8 cellular contexts compared by ENCODE assay signal in the genomic region with DNA sequence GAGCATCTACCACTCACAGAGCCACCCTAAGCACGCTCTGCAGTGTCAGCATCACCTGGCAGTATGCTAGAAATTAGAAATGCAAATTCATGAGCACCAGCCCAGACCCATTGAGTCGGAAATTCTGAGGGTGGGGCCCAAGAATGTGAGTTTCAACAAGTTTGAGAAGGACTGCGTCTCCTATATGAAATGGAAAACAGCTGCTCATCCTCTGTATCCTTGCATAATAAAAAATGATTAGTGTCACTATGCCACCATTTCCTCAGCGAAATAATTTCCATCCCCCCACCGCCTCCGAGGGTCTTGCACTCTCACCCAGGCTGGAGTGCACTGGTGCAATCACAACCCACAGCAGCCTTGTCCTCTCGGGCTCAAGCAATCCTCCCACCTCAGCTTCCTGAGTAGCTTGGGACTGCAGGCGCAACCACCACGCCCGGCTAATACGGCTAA. TPM values are rescaled to one million over a fixed set of nuclear protein-coding genes. Genes with fewer than 3 reads are reported as not detected.
DNase-seq lines count a peak whose midpoint lies in the region; ATAC-seq and TF ChIP-seq lines count a peak whose summit lies in the region.

No MANE protein-coding gene starts in this region.

- intact Hi-C loops in activated T-helper 2 cell treated with anti-CD3 and anti-CD28 coated beads, Interferon-gamma antibody, Interleukin-2, Interleukin-4, amounts not matched to agents 10 μg/mL and 5 μg/mL and 100 μg/mL, durations not matched to agents 14 hours and 24 hours and 36 hours (cut with micrococcal nuclease), result loop anchor here (1.0 to 10.0 kb wide), 13 partner anchors 34 to 1065 kb away; partner anchors contain the start of genes AGGF1 and HMGCR
- intact Hi-C loops in lower leg skin (cut with DNase I; ENCODE audit: low total_unique reads), result no loop called here

- peaks cover 5% of the 10 kb centered on the region for H3K36me3 Mint-ChIP-seq in activated T-helper 2 cell treated with anti-CD3 and anti-CD28 coated beads, Interferon-gamma antibody, Interleukin-2, Interleukin-4, amounts not matched to agents 10 μg/mL and 5 μg/mL and 100 μg/mL, durations not matched to agents 14 hours and 24 hours and 36 hours (ENCODE audit: low read depth)
- H3K36me3 Mint-ChIP-seq in naive B cell, result no peaks in the 10 kb centered on the region

- no peaks in the 10 kb centered on the region for H3K9me3 Mint-ChIP-seq in activated T-helper 2 cell treated with anti-CD3 and anti-CD28 coated beads, Interferon-gamma antibody, Interleukin-2, Interleukin-4, amounts not matched to agents 10 μg/mL and 5 μg/mL and 100 μg/mL, durations not matched to agents 14 hours and 24 hours and 36 hours
- no peaks in the 10 kb centered on the region for H3K9me3 Mint-ChIP-seq in naive B cell

- no peak for TF ChIP-seq CTCF in foreskin fibroblast (IDR thresholded peaks at IDR 0.05; ENCODE audit: low read depth, low read length)
- TF ChIP-seq CTCF in lower leg skin (IDR thresholded peaks at IDR 0.05), result no peak

- H3K4me1 Mint-ChIP-seq in activated T-helper 2 cell treated with anti-CD3 and anti-CD28 coated beads, Interferon-gamma antibody, Interleukin-2, Interleukin-4, amounts not matched to agents 10 μg/mL and 5 μg/mL and 100 μg/mL, durations not matched to agents 14 hours and 24 hours and 36 hours (ENCODE audit: low read depth), result peaks cover 38% of the 10 kb centered on the region
- peaks cover 35 to 50% (median 35%) of the 10 kb centered on the region in 3 donors for H3K4me1 Mint-ChIP-seq in naive B cell

- WGBS in lower leg skin, 2 donors, result 9 to 25% methylated on average over 11 of the region's 11 CpGs

- H3K4me3 ChIP-seq in foreskin fibroblast (ENCODE audit: low read depth in 1 of 2, low read length in 2 of 2) (no peak overlapping the region), lower leg skin (ENCODE audit: low read depth, poor library complexity, severe bottlenecking) (no peak overlapping the region)

- DNase-seq in activated T-helper 2 cell treated with anti-CD3 and anti-CD28 coated beads, Interferon-gamma antibody, Interleukin-2, Interleukin-4, amounts not matched to agents 10 μg/mL and 5 μg/mL and 100 μg/mL, durations not matched to agents 14 hours and 24 hours and 36 hours (ENCODE audit: low spot score), result no peak
- DNase-seq in naive B cell, result peak; percentile 69
- no peak for DNase-seq in foreskin fibroblast
- no peak for DNase-seq in lower leg skin (ENCODE audit: low spot score in 2 of 2)
- DNase-seq in anterior cingulate cortex (lab: John Stamatoyannopoulos, UW), result no peak
- DNase-seq in GM03348 (ENCODE audit: low spot score), result no peak

- peaks cover 14% of the 10 kb centered on the region for H3K27me3 Mint-ChIP-seq in activated T-helper 2 cell treated with anti-CD3 and anti-CD28 coated beads, Interferon-gamma antibody, Interleukin-2, Interleukin-4, amounts not matched to agents 10 μg/mL and 5 μg/mL and 100 μg/mL, durations not matched to agents 14 hours and 24 hours and 36 hours (ENCODE audit: low read depth)
- peaks cover 0 to 9% (median 4%) of the 10 kb centered on the region in 3 donors for H3K27me3 Mint-ChIP-seq in naive B cell

- H3K27ac Mint-ChIP-seq in activated T-helper 2 cell treated with anti-CD3 and anti-CD28 coated beads, Interferon-gamma antibody, Interleukin-2, Interleukin-4, amounts not matched to agents 10 μg/mL and 5 μg/mL and 100 μg/mL, durations not matched to agents 14 hours and 24 hours and 36 hours, result peak overlapping the region; percentile 44
- peak overlapping the region; percentile 97 to 100 (median 99) for H3K27ac Mint-ChIP-seq in naive B cell

- ATAC-seq in GM19023 (IDR thresholded peaks at IDR 0.05; ENCODE audit: unreplicated experiment) (peak; percentile 31), HG03432 (IDR thresholded peaks at IDR 0.05; ENCODE audit: unreplicated experiment) (peak; percentile 15), naive B cell (ENCODE audit: low read depth in 2 of 2) (peak; percentile 29 to 32)

- no peak for TF ChIP-seq POLR2A in lower leg skin (IDR thresholded peaks at IDR 0.05)

- peak overlapping the region; percentile 95 for H3K4me3 Mint-ChIP-seq in activated T-helper 2 cell treated with anti-CD3 and anti-CD28 coated beads, Interferon-gamma antibody, Interleukin-2, Interleukin-4, amounts not matched to agents 10 μg/mL and 5 μg/mL and 100 μg/mL, durations not matched to agents 14 hours and 24 hours and 36 hours (ENCODE audit: low read depth)
- peak overlapping the region; percentile 92 to 98 (median 95) for H3K4me3 Mint-ChIP-seq in naive B cell

RNA-seq across cellular contexts. Expression of gene IQGAP2, which starts 1.3 kb away (rescaled TPM):
- 28.3 and 29.5 TPM in 2 replicates for total RNA-seq in activated T-helper 2 cell treated with anti-CD3 and anti-CD28 coated beads, Interferon-gamma antibody, Interleukin-2, Interleukin-4, amounts not matched to agents 10 μg/mL and 5 μg/mL and 100 μg/mL, durations not matched to agents 14 hours and 24 hours and 36 hours
- polyA plus RNA-seq in naive B cell (ENCODE audit: low read depth in 6 of 6), result 1 to 10 TPM; 2.7 to 9.8 (median 6.2) TPM
- 10 to 100 TPM in 3 of 4 donors, 1 to 10 TPM in 1; 3.5 to 18.5 (median 13.7) TPM for total RNA-seq in lower leg skin
